1 cellular context compared by ENCODE assay signal in the genomic region with DNA sequence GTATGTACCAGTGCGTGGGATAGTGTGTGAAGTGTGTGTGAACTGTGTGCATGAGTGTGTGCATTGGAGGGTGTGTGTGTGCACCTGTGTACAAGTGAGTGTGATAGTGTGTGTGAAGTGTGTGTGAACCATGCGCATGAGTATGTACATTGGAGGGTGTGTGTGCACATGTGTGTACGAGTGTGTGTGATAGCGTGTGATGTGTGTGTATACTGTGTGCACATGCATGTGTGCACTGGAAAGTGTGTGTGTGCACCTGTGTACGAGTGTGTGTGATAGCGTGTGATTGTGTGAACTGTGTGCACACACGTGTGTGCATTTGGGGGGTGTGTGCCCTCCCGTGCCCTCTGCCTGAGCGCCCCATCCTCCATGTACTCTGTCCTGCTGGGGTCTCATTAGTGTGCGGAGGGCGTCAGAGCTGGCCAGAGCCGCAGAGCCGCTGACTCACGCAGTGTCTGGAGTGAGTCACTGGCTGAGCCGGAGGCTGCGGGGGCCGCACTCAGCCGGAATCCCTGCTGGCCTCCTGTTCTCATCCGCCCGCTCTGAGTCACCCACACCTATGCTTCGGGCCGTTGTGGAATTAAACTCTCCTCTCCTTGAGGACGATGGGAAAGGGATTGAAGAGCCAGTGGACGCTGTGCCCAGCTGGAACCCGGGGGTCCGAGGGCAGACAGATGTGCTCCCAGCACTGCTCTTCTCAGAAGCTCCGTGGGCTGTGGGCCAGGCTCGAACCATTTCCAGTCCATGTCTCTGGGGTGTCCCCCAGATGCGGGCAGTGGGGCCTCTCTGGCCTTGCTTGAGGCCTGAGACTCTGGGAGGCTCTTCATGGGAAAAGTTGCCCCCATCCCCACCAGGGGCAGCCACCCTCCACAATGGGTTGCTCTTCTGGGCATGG.
TF ChIP-seq lines count a peak whose summit lies in the region.

No MANE protein-coding gene starts in this region.

TF ChIP-seq in K562, 482 proteins besides CTCF, POLR2A, EP300 and RAD21 (continued from another document and continues in another):
- TF ChIP-seq, protein P1, sequence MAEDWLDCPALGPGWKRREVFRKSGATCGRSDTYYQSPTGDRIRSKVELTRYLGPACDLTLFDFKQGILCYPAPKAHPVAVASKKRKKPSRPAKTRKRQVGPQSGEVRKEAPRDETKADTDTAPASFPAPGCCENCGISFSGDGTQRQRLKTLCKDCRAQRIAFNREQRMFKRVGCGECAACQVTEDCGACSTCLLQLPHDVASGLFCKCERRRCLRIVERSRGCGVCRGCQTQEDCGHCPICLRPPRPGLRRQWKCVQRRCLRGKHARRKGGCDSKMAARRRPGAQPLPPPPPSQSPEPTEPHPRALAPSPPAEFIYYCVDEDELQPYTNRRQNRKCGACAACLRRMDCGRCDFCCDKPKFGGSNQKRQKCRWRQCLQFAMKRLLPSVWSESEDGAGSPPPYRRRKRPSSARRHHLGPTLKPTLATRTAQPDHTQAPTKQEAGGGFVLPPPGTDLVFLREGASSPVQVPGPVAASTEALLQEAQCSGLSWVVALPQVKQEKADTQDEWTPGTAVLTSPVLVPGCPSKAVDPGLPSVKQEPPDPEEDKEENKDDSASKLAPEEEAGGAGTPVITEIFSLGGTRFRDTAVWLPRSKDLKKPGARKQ (CRISPR knock-in tag; IDR thresholded peaks at IDR 0.05): no peak
- TF ChIP-seq SOX6 (IDR thresholded peaks at IDR 0.05): 0 out of 2 replicates have a peak, but pooled peaks have one; percentile 29
- TF ChIP-seq, protein P2, sequence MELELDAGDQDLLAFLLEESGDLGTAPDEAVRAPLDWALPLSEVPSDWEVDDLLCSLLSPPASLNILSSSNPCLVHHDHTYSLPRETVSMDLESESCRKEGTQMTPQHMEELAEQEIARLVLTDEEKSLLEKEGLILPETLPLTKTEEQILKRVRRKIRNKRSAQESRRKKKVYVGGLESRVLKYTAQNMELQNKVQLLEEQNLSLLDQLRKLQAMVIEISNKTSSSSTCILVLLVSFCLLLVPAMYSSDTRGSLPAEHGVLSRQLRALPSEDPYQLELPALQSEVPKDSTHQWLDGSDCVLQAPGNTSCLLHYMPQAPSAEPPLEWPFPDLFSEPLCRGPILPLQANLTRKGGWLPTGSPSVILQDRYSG (tag; conservative IDR thresholded peaks at IDR 0.05; ENCODE audit: low read depth): no peak
- TF ChIP-seq WHSC1 (IDR thresholded peaks at IDR 0.05; ENCODE audit: low read length): no peak
- TF ChIP-seq, protein P3, sequence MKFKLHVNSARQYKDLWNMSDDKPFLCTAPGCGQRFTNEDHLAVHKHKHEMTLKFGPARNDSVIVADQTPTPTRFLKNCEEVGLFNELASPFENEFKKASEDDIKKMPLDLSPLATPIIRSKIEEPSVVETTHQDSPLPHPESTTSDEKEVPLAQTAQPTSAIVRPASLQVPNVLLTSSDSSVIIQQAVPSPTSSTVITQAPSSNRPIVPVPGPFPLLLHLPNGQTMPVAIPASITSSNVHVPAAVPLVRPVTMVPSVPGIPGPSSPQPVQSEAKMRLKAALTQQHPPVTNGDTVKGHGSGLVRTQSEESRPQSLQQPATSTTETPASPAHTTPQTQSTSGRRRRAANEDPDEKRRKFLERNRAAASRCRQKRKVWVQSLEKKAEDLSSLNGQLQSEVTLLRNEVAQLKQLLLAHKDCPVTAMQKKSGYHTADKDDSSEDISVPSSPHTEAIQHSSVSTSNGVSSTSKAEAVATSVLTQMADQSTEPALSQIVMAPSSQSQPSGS (CRISPR knock-in tag; IDR thresholded peaks at IDR 0.05): no peak
- TF ChIP-seq, protein P4, sequence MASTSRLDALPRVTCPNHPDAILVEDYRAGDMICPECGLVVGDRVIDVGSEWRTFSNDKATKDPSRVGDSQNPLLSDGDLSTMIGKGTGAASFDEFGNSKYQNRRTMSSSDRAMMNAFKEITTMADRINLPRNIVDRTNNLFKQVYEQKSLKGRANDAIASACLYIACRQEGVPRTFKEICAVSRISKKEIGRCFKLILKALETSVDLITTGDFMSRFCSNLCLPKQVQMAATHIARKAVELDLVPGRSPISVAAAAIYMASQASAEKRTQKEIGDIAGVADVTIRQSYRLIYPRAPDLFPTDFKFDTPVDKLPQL (IDR thresholded peaks at IDR 0.05; ENCODE audit: extremely low read depth, insufficient read length): no peak
- no peak for TF ChIP-seq ASH1L (IDR thresholded peaks at IDR 0.05; ENCODE audit: borderline replicate concordance, low read depth, partially characterized antibody)
- TF ChIP-seq SMAD2 (IDR thresholded peaks at IDR 0.05; ENCODE audit: low read depth, low read length): no peak
- TF ChIP-seq, protein P5, sequence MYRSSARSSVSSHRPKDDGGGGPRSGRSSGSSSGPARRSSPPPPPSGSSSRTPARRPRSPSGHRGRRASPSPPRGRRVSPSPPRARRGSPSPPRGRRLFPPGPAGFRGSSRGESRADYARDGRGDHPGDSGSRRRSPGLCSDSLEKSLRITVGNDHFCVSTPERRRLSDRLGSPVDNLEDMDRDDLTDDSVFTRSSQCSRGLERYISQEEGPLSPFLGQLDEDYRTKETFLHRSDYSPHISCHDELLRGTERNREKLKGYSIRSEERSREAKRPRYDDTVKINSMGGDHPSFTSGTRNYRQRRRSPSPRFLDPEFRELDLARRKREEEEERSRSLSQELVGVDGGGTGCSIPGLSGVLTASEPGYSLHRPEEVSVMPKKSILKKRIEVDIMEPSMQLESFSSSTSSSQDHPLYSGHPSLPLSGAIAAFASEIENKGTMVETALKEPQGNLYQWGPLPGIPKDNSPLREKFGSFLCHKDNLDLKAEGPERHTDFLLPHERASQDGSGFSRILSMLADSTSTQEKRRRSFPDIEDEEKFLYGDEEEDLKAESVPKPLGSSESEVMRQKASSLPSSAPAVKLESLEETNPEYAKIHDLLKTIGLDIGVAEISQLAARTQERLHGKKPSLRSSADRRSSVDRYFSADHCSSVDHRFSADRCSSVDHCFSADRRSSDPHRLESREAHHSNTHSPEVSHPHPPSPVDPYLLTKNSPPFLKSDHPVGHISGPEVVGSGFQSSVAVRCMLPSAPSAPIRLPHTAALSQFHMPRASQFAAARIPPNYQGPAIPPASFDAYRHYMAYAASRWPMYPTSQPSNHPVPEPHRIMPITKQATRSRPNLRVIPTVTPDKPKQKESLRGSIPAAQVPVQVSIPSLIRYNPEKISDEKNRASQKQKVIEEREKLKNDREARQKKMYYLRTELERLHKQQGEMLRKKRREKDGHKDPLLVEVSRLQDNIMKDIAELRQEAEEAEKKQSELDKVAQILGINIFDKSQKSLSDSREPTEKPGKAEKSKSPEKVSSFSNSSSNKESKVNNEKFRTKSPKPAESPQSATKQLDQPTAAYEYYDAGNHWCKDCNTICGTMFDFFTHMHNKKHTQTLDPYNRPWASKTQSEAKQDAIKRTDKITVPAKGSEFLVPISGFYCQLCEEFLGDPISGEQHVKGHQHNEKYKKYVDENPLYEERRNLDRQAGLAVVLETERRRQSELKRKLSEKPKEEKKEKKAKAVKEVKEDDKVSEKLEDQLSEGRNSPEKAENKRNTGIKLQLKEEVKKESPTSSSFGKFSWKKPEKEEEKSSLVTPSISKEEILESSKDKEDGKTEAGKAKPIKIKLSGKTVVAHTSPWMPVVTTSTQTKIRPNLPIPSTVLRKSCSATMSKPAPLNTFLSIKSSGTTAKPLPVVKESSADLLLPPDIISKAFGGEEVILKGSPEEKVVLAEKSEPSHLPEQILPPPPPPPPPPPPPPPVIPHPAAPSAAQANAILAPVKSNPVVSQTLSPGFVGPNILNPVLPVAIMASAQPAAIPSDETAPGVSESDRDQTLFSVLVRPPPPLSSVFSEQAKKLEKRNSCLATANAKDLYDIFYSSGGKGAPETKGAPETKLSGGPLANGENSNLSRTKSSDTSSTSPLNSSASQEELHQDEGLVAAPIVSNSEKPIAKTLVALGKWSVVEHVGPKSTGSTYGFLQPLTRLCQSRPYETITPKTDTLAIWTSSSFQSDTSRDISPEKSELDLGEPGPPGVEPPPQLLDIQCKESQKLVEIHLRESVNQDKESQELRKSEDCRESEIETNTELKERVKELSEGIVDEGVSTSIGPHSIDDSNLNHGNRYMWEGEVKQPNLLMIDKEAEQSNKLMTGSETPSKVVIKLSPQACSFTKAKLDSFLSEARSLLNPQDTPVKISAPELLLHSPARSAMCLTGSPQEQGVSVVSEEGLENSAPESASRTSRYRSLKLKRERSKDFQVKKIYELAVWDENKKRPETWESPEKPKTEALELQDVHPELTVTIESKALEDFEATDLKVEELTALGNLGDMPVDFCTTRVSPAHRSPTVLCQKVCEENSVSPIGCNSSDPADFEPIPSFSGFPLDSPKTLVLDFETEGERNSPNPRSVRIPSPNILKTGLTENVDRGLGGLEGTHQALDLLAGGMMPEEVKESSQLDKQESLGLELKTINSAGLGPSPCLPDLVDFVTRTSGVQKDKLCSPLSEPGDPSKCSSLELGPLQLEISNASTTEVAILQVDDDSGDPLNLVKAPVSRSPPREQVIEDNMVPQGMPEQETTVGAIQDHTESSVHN (IDR thresholded peaks at IDR 0.05; ENCODE audit: borderline replicate concordance in 1 of 2, low read depth in 1 of 2): peak in 1 of 2 experiments; percentile 71; a peak in 1 of 4 replicates
- no peak for TF ChIP-seq KDM5B (IDR thresholded peaks at IDR 0.05; ENCODE audit: insufficient replicate concordance, low read depth, low read length)
- peak; percentile 98 for TF ChIP-seq HMGN3 (IDR thresholded peaks at IDR 0.05; ENCODE audit: borderline replicate concordance, extremely low read depth, insufficient read length, low read depth, low read length)
- no peak for TF ChIP-seq RBM22 (IDR thresholded peaks at IDR 0.05; ENCODE audit: low read depth, low read length, poor library complexity, severe bottlenecking)
- TF ChIP-seq ZNF121 (CRISPR knock-in tag; conservative IDR thresholded peaks at IDR 0.05): no peak
- no peak for TF ChIP-seq NFIC (IDR thresholded peaks at IDR 0.05)
- TF ChIP-seq, protein P6, sequence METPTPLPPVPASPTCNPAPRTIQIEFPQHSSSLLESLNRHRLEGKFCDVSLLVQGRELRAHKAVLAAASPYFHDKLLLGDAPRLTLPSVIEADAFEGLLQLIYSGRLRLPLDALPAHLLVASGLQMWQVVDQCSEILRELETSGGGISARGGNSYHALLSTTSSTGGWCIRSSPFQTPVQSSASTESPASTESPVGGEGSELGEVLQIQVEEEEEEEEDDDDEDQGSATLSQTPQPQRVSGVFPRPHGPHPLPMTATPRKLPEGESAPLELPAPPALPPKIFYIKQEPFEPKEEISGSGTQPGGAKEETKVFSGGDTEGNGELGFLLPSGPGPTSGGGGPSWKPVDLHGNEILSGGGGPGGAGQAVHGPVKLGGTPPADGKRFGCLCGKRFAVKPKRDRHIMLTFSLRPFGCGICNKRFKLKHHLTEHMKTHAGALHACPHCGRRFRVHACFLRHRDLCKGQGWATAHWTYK (CRISPR knock-in tag; IDR thresholded peaks at IDR 0.05): no peak
- TF ChIP-seq TARDBP (IDR thresholded peaks at IDR 0.05): no peak
- no peak for TF ChIP-seq POLR2AphosphoS5 (IDR thresholded peaks at IDR 0.05; ENCODE audit: control insufficient read depth, insufficient read depth, low read depth, low read length)
- no peak for TF ChIP-seq ZNF384 (IDR thresholded peaks at IDR 0.05; ENCODE audit: low read depth, low read length)
- no peak for TF ChIP-seq CREBBP (IDR thresholded peaks at IDR 0.05; ENCODE audit: low read depth, low read length)
- no peak for TF ChIP-seq ZNF274 (IDR thresholded peaks at IDR 0.05; ENCODE audit: borderline replicate concordance, low read depth, low read length)
- no peak for TF ChIP-seq PPARD (CRISPR knock-in tag; IDR thresholded peaks at IDR 0.05)
- TF ChIP-seq ZNF134 (CRISPR knock-in tag; conservative IDR thresholded peaks at IDR 0.05): no peak
- peak; percentile 97 for TF ChIP-seq SMARCA4 (IDR thresholded peaks at IDR 0.05)
- no peak for TF ChIP-seq BCL6 (CRISPR knock-in tag; IDR thresholded peaks at IDR 0.05)
- peak; percentile 81; the same call in 1 of the 2 replicates for TF ChIP-seq ATF7 (IDR thresholded peaks at IDR 0.05)
- peak in 1 of 2 experiments; percentile 46; a peak in 1 of 4 replicates for TF ChIP-seq HDAC1 (IDR thresholded peaks at IDR 0.05)
- no peak for TF ChIP-seq EP400 (IDR thresholded peaks at IDR 0.05)
- TF ChIP-seq YY1 (IDR thresholded peaks at IDR 0.05; ENCODE audit: borderline replicate concordance in 1 of 3, control insufficient read depth in 1 of 3, extremely low read depth in 1 of 3, insufficient read depth in 3 of 3, insufficient read length in 1 of 3, insufficient replicate concordance in 2 of 3, low read depth in 1 of 3, low read length in 2 of 3): no peak
- TF ChIP-seq, protein P7, sequence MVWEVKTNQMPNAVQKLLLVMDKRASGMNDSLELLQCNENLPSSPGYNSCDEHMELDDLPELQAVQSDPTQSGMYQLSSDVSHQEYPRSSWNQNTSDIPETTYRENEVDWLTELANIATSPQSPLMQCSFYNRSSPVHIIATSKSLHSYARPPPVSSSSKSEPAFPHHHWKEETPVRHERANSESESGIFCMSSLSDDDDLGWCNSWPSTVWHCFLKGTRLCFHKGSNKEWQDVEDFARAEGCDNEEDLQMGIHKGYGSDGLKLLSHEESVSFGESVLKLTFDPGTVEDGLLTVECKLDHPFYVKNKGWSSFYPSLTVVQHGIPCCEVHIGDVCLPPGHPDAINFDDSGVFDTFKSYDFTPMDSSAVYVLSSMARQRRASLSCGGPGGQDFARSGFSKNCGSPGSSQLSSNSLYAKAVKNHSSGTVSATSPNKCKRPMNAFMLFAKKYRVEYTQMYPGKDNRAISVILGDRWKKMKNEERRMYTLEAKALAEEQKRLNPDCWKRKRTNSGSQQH (CRISPR knock-in tag; IDR thresholded peaks at IDR 0.05): no peak
- TF ChIP-seq XRCC3 (IDR thresholded peaks at IDR 0.05): no peak
- TF ChIP-seq MXI1 (IDR thresholded peaks at IDR 0.05; ENCODE audit: low read depth, low read length): no peak
- no peak for TF ChIP-seq KDM2B (CRISPR knock-in tag; IDR thresholded peaks at IDR 0.05)
- no peak for TF ChIP-seq POLR3A (IDR thresholded peaks at IDR 0.05; ENCODE audit: borderline replicate concordance, extremely low read depth, insufficient read depth, insufficient read length)
- TF ChIP-seq, protein P8, sequence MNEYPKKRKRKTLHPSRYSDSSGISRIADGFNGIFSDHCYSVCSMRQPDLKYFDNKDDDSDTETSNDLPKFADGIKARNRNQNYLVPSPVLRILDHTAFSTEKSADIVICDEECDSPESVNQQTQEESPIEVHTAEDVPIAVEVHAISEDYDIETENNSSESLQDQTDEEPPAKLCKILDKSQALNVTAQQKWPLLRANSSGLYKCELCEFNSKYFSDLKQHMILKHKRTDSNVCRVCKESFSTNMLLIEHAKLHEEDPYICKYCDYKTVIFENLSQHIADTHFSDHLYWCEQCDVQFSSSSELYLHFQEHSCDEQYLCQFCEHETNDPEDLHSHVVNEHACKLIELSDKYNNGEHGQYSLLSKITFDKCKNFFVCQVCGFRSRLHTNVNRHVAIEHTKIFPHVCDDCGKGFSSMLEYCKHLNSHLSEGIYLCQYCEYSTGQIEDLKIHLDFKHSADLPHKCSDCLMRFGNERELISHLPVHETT (CRISPR knock-in tag; conservative IDR thresholded peaks at IDR 0.05 in 1 of 2, IDR thresholded peaks at IDR 0.05 in 1 of 2): peak in 1 of 2 experiments; percentile 73; a peak in 2 of 4 replicates
- no peak for TF ChIP-seq FUS (optimal IDR thresholded peaks at IDR 0.05; ENCODE audit: low read depth, low read length)
- TF ChIP-seq HMG20B (CRISPR knock-in tag; IDR thresholded peaks at IDR 0.05): no peak
- no peak for TF ChIP-seq CEBPB (tag; IDR thresholded peaks at IDR 0.05)
- no peak for TF ChIP-seq HOXB6 (CRISPR knock-in tag; IDR thresholded peaks at IDR 0.05; ENCODE audit: borderline replicate concordance)
- TF ChIP-seq SMARCC2 (IDR thresholded peaks at IDR 0.05; ENCODE audit: low read depth): peak; percentile 96
